Comparison of ENCODE assay signal across 3 cellular contexts in genomic region chr1:25277295-25277694, GRCh38. TPM values are rescaled to one million over a fixed set of nuclear protein-coding genes. Genes with fewer than 3 reads are reported as not detected.
"Had no signal": no experiment of that assay in that cellular context is flagged by ENCODE, and none has a peak within 500 bp of the region (broad histone marks: within the 10 kb centered on the region; RNA-seq: fewer than 3 reads in every experiment).

No MANE protein-coding gene starts in this region.

RNA-seq across cellular contexts. Expression of gene RHD, which starts 5.0 kb away (rescaled TPM):
- total RNA-seq: GM23248, H4, HFFc6 had no signal
